29 cellular contexts compared by ENCODE assay signal in the genomic region with DNA sequence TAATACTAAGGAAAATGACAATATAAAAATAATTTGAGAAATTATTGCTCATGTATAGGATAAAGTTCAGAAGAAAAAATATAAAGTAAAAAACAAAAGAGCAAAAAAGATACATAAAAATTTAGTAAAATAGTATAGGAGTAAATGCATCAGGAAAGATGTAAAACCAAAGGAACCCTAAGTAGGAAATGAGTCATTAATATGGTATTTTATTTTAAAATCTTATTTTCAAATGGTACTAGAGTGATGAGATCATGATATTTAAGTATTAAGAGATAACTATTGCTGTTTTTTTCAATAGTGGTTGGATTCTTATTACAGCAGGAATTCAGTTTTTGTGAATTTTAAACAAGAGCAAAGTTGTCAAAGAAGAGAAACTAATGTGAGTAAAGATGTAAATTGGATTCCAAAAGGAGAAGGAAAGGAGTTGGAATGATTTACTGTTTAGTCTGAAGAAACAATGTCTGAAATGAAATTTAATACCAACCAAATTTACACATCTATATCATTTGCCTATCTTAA. TPM values are rescaled to one million over a fixed set of nuclear protein-coding genes. Genes with fewer than 3 reads are reported as not detected.
A peak's percentile ranks its signal among the peaks of the same experiment; 100 is the strongest.
DNase-seq lines count a peak whose midpoint lies in the region; ATAC-seq, FAIRE-seq and TF ChIP-seq lines count a peak whose summit lies in the region.
"Had no signal": no experiment of that assay in that cellular context is flagged by ENCODE, and none has a peak within 500 bp of the region (broad histone marks: within the 10 kb centered on the region; RNA-seq: fewer than 3 reads in every experiment).

No MANE protein-coding gene starts in this region.

- peak overlapping the region; percentile 3 for H3K27ac Mint-ChIP-seq in central memory CD8-positive, alpha-beta T cell (ENCODE audit: low read depth)
- H3K27ac Mint-ChIP-seq in activated CD4-positive, alpha-beta memory T cell treated with anti-CD3 and anti-CD28 coated beads for 36 hours: no peak overlapping the region
- H3K27ac Mint-ChIP-seq: activated CD8-positive, alpha-beta T cell treated with anti-CD3 and anti-CD28 coated beads, Interleukin-2, amount 10 ng/mL, durations not matched to agents 7 days and 5 days; activated T-helper 2 cell treated with anti-CD3 and anti-CD28 coated beads, Interferon-gamma antibody, Interleukin-2, Interleukin-4, amounts not matched to agents 10 μg/mL and 5 μg/mL and 100 μg/mL, durations not matched to agents 14 hours and 24 hours and 36 hours; effector memory CD8-positive, alpha-beta T cell; naive B cell; T-helper 2 cell treated with Interferon-gamma antibody and Interleukin-4, amounts not matched to agents 5 μg/mL and 100 μg/mL, for 36 hours had no signal

- peak; percentile 58 for FAIRE-seq in D721Med (lab: Jason Lieb, UNC)
- FAIRE-seq: H1 had no signal

- POLR2A ChIA-PET in activated CD4-positive, alpha-beta memory T cell treated with anti-CD3 and anti-CD28 coated beads for 36 hours (lab: Charles Lee): no interaction called here

- H3K27me3 Mint-ChIP-seq in central memory CD8-positive, alpha-beta T cell: peaks cover 9% of the 10 kb centered on the region
- no peaks in the 10 kb centered on the region for H3K27me3 Mint-ChIP-seq in activated CD4-positive, alpha-beta memory T cell treated with anti-CD3 and anti-CD28 coated beads for 36 hours
- H3K27me3 Mint-ChIP-seq: effector memory CD8-positive, alpha-beta T cell; naive B cell had no signal

- no peak for DNase-seq in D721Med (ENCODE audit: insufficient read length, low spot score)
- peak; percentile 2 for DNase-seq in M059J (ENCODE audit: low read depth)
- DNase-seq in central memory CD8-positive, alpha-beta T cell (ENCODE audit: low spot score in 2 of 2): no peak
- DNase-seq in iris pigment epithelial cell (ENCODE audit: low read depth): peak; percentile 26
- no peak for DNase-seq in activated CD4-positive, alpha-beta memory T cell treated with anti-CD3 and anti-CD28 coated beads for 36 hours
- DNase-seq in iPS-NIHi11 (ENCODE audit: low spot score): no peak
- no peak for DNase-seq in amygdala (lab: John Stamatoyannopoulos, UW)
- DNase-seq: activated CD4-positive, alpha-beta T cell treated with anti-CD3 and anti-CD28 coated beads for 1 hour; activated CD8-positive, alpha-beta T cell treated with anti-CD3 and anti-CD28 coated beads, Interleukin-2, amount 10 ng/mL, durations not matched to agents 7 days and 5 days; activated naive CD4-positive, alpha-beta T cell treated with anti-CD3 and anti-CD28 coated beads, Interleukin-2, amount 50 U/mL, for 16 hours; amniotic stem cell; effector memory CD8-positive, alpha-beta T cell; GDM1; heart left ventricle; lower lobe of right lung; midbrain; naive B cell; NCI-H1417 treated with DMSO at 0.1 percent for 48 hours; NCI-H2029 treated with DMSO at 0.1 percent for 48 hours; NCI-H2227 treated with DMSO at 0.1 percent for 48 hours; SHP77; stimulated activated CD4-positive, alpha-beta T cell treated with anti-CD3 and anti-CD28 coated beads, Interleukin-15, amount 100 ng/mL, for 24 hours; stimulated activated CD4-positive, alpha-beta T cell treated with anti-CD3 and anti-CD28 coated beads, Interleukin-4, amount 100 ng/mL, for 4 hours; transverse colon had no signal

- no peak overlapping the region for H3K4me3 Mint-ChIP-seq in central memory CD8-positive, alpha-beta T cell
- no peak overlapping the region for H3K4me3 Mint-ChIP-seq in activated CD4-positive, alpha-beta memory T cell treated with anti-CD3 and anti-CD28 coated beads for 36 hours
- H3K4me3 Mint-ChIP-seq: activated CD8-positive, alpha-beta T cell treated with anti-CD3 and anti-CD28 coated beads, Interleukin-2, amount 10 ng/mL, durations not matched to agents 7 days and 5 days; effector memory CD8-positive, alpha-beta T cell; naive B cell; T-helper 2 cell treated with Interferon-gamma antibody and Interleukin-4, amounts not matched to agents 5 μg/mL and 100 μg/mL, for 36 hours had no signal

- intact Hi-C loops in activated CD4-positive, alpha-beta memory T cell treated with anti-CD3 and anti-CD28 coated beads for 36 hours (cut with micrococcal nuclease): loop anchor here (10.0 kb wide), 1 partner anchor 57 kb away; no protein-coding TSS in a partner anchor

- ATAC-seq in central memory CD8-positive, alpha-beta T cell (replicated peaks; ENCODE audit: extremely low read depth, poor library complexity, severe bottlenecking): no peak
- no peak for ATAC-seq in GM18867 (IDR thresholded peaks at IDR 0.05; ENCODE audit: unreplicated experiment)
- ATAC-seq: activated CD8-positive, alpha-beta T cell treated with anti-CD3 and anti-CD28 coated beads, Interleukin-2, amount 10 ng/mL, durations not matched to agents 7 days and 5 days; effector memory CD8-positive, alpha-beta T cell; foreskin keratinocyte; heart left ventricle; lower lobe of right lung had no signal

- CTCF ChIA-PET in activated CD4-positive, alpha-beta memory T cell treated with anti-CD3 and anti-CD28 coated beads for 36 hours (lab: Charles Lee): no interaction called here

- H3K9me3 Mint-ChIP-seq in central memory CD8-positive, alpha-beta T cell: no peaks in the 10 kb centered on the region
- no peaks in the 10 kb centered on the region for H3K9me3 Mint-ChIP-seq in activated CD4-positive, alpha-beta memory T cell treated with anti-CD3 and anti-CD28 coated beads for 36 hours
- H3K9me3 Mint-ChIP-seq: activated T-helper 2 cell treated with anti-CD3 and anti-CD28 coated beads, Interferon-gamma antibody, Interleukin-2, Interleukin-4, amounts not matched to agents 10 μg/mL and 5 μg/mL and 100 μg/mL, durations not matched to agents 14 hours and 24 hours and 36 hours; effector memory CD8-positive, alpha-beta T cell; T-helper 2 cell treated with Interferon-gamma antibody and Interleukin-4, amounts not matched to agents 5 μg/mL and 100 μg/mL, for 36 hours had no signal

- H3K4me1 Mint-ChIP-seq in central memory CD8-positive, alpha-beta T cell: no peaks in the 10 kb centered on the region
- H3K4me1 Mint-ChIP-seq in activated CD4-positive, alpha-beta memory T cell treated with anti-CD3 and anti-CD28 coated beads for 36 hours (ENCODE audit: low read depth): no peaks in the 10 kb centered on the region
- H3K4me1 Mint-ChIP-seq: naive B cell had no signal

- no peak for TF ChIP-seq CTCF in D721Med (IDR thresholded peaks at IDR 0.05; ENCODE audit: insufficient read depth, missing control alignments)

- H3K36me3 Mint-ChIP-seq in central memory CD8-positive, alpha-beta T cell (ENCODE audit: insufficient read depth): no peaks in the 10 kb centered on the region
- H3K36me3 Mint-ChIP-seq in activated CD4-positive, alpha-beta memory T cell treated with anti-CD3 and anti-CD28 coated beads for 36 hours: no peaks in the 10 kb centered on the region
- H3K36me3 Mint-ChIP-seq: naive B cell had no signal

RNA-seq across cellular contexts. Expression of a gene that starts 20.0 kb away (rescaled TPM):
- 0.05 TPM in 1 of 2 replicates, not detected in the other for total RNA-seq in M059J (2014; rRNA removed; shearing (Covaris generic))
- not detected for total RNA-seq in activated CD4-positive, alpha-beta memory T cell treated with anti-CD3 and anti-CD28 coated beads for 36 hours
- total RNA-seq: activated CD8-positive, alpha-beta T cell treated with anti-CD3 and anti-CD28 coated beads, Interleukin-2, amount 10 ng/mL, durations not matched to agents 7 days and 5 days; activated T-helper 2 cell treated with anti-CD3 and anti-CD28 coated beads, Interferon-gamma antibody, Interleukin-2, Interleukin-4, amounts not matched to agents 10 μg/mL and 5 μg/mL and 100 μg/mL, durations not matched to agents 14 hours and 24 hours and 36 hours; foreskin keratinocyte; H1 had no signal

Comparison
In these comparisons a context has a peak if more than half of its experiments do, and no peak if none do; other contexts are left out.
1. DNase-seq: peak in M059J (single experiment) and iris pigment epithelial cell (single experiment); none in D721Med (single experiment), central memory CD8-positive, alpha-beta T cell (0 of 2), activated CD4-positive, alpha-beta memory T cell treated with anti-CD3 and anti-CD28 coated beads for 36 hours (single experiment), iPS-NIHi11 (single experiment) and amygdala (0 of 56).